Comparison of ENCODE assay signal across 27 cellular contexts in the genomic region with DNA sequence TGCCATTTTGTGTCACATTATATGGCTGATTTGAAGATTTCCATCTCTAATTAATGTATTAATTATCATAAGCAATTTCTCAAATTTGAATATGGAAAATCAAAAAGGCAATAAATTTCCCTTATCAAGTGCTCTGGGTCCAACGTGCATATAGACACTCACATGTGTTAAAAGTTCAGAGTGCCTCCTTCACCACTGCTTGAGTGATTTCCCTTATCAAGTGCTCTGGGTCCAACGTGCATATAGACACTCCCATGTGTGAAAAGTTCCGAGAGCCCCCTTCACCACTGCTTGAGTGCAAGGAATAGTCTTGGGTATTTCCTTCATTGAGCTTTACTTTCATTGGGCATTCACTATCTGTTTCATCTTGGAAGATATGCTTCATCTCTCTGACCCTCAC.
"Had no signal": no experiment of that assay in that cellular context is flagged by ENCODE, and none has a peak within 500 bp of the region (broad histone marks: within the 10 kb centered on the region; RNA-seq: fewer than 3 reads in every experiment).

No MANE protein-coding gene starts in this region.

- H3K27ac Mint-ChIP-seq: dendritic cell treated with granulocyte-macrophage colony-stimulating factor and Interleukin-4, amounts not matched to agents 40 ng/mL and 50 ng/mL, for 4 days; effector memory CD8-positive, alpha-beta T cell; endodermal cell had no signal

- H3K27ac ChIP-seq: colonic mucosa, coronary artery, dorsolateral prefrontal cortex, epithelial cell of prostate, esophagus muscularis mucosa, esophagus squamous epithelium, foreskin keratinocyte, gastrocnemius medialis, gastroesophageal sphincter, heart left ventricle, heart right ventricle had no signal

- FAIRE-seq: colon, endometrium, endothelial cell of umbilical vein, frontal cortex had no signal

- H3K27me3 Mint-ChIP-seq: dendritic cell treated with granulocyte-macrophage colony-stimulating factor and Interleukin-4, amounts not matched to agents 40 ng/mL and 50 ng/mL, for 4 days; effector memory CD8-positive, alpha-beta T cell had no signal

- DNase-seq: colonic mucosa; cortex of kidney; dermis blood vessel endothelial cell; dorsolateral prefrontal cortex; effector CD8-positive, alpha-beta T cell; effector memory CD4-positive, alpha-beta T cell; effector memory CD8-positive, alpha-beta T cell; endodermal cell; erythroblast; esophagus squamous epithelium; foreskin fibroblast; foreskin keratinocyte; foreskin melanocyte; gastrocnemius medialis; glutamatergic neuron; head of caudate nucleus; heart left ventricle; heart right ventricle had no signal

- H3K9me3 ChIP-seq: colonic mucosa, esophagus muscularis mucosa, esophagus squamous epithelium, gastrocnemius medialis, gastroesophageal sphincter, heart left ventricle had no signal

- H3K4me1 ChIP-seq: colonic mucosa, esophagus muscularis mucosa, esophagus squamous epithelium, foreskin keratinocyte, gastrocnemius medialis, gastroesophageal sphincter, heart left ventricle, heart right ventricle had no signal

- H3K4me3 ChIP-seq: colonic mucosa, coronary artery, dorsolateral prefrontal cortex, esophagus muscularis mucosa, esophagus squamous epithelium, gastrocnemius medialis, gastroesophageal sphincter, heart left ventricle, heart right ventricle had no signal

- H3K27me3 ChIP-seq: colonic mucosa, dorsolateral prefrontal cortex, esophagus muscularis mucosa, esophagus squamous epithelium, foreskin keratinocyte, gastrocnemius medialis, gastroesophageal sphincter, heart left ventricle, heart right ventricle had no signal

- H3K36me3 ChIP-seq: colonic mucosa, esophagus muscularis mucosa, esophagus squamous epithelium, gastrocnemius medialis, gastroesophageal sphincter, heart left ventricle, heart right ventricle had no signal

- H3K4me3 Mint-ChIP-seq: dendritic cell treated with granulocyte-macrophage colony-stimulating factor and Interleukin-4, amounts not matched to agents 40 ng/mL and 50 ng/mL, for 4 days; effector memory CD8-positive, alpha-beta T cell; endodermal cell had no signal

- H3K4me1 Mint-ChIP-seq: endodermal cell had no signal
